Comparison of ENCODE assay signal across 11 cellular contexts in the genomic region with DNA sequence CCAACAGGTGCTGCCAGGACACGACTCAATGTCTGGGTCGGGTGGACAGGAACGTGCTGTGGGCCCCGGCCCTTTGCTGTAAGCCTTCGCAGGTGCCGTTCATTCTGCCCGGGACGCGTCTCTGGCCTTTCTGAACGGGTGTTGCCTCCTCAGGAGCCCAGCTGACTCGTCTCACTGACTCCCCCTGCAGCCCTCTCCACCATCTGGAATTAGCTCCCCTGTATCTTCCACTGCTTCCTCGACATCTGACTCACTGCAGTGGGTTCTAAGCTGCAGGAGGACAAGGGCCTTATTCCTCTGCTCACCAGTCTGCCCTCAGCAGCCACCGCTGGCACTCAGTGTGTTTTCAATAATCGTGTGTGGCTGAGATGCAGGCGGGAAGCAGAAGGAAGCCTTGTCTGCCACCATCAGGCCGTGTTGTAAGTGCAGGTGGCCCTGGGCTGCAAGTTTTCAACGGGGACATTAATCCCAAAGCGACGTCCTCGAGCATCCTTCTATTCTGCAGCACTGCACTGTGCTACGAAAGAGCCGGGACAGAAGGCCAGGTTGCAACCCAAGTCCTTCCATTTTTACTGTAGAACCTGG.
DNase-seq lines count a peak whose midpoint lies in the region; ATAC-seq and TF ChIP-seq lines count a peak whose summit lies in the region.
"Had no signal": no experiment of that assay in that cellular context is flagged by ENCODE, and none has a peak within 500 bp of the region (broad histone marks: within the 10 kb centered on the region; RNA-seq: fewer than 3 reads in every experiment).

No MANE protein-coding gene starts in this region.

- no CpG with 5 or more reads among the region's 22 CpGs for WGBS in iPS DF 6.9 (ENCODE audit: insufficient coverage, insufficient read length)
- 62 to 70% methylated on average over 22 of the region's 22 CpGs for WGBS in aorta, 2 donors

- H3K36me3 ChIP-seq in iPS DF 6.9 (ENCODE audit: control insufficient read depth, insufficient read depth, low read length) (no peaks in the 10 kb centered on the region), aorta (ENCODE audit: control insufficient read depth in 1 of 2, insufficient read depth in 2 of 2, low read length in 1 of 2) (no peaks in the 10 kb centered on the region)
- no peaks in the 10 kb centered on the region for H3K36me3 ChIP-seq in effector memory CD4-positive, alpha-beta T cell (ENCODE audit: control insufficient read depth, insufficient read depth, low read length)
- H3K36me3 ChIP-seq: BLaER1 had no signal

- CTCF ChIA-PET in WTC11 (lab: Charles Lee) = interaction anchor here (0.6 to 1.6 kb wide), 10 partner anchors 9 to 444 kb away, joined by 3 to 5 read pairs (median 3); no protein-coding TSS in a partner anchor

- H3K4me3 Mint-ChIP-seq in WTC11 = no peak overlapping the region

- no peaks in the 10 kb centered on the region for H3K27me3 ChIP-seq in iPS DF 6.9 (ENCODE audit: control insufficient read depth, insufficient read depth, low read length)
- no peaks in the 10 kb centered on the region for H3K27me3 ChIP-seq in aorta (ENCODE audit: control insufficient read depth in 1 of 2, insufficient read depth in 2 of 2, low read length in 1 of 2)
- H3K27me3 ChIP-seq in effector memory CD4-positive, alpha-beta T cell (replicated peaks; ENCODE audit: control insufficient read depth, insufficient read depth, low read length, poor library complexity, severe bottlenecking) = no peaks in the 10 kb centered on the region
- H3K27me3 ChIP-seq: BLaER1 had no signal

- H3K4me1 ChIP-seq in iPS DF 6.9 (ENCODE audit: control insufficient read depth, insufficient read depth, low read length) = no peaks in the 10 kb centered on the region
- no peaks in the 10 kb centered on the region for H3K4me1 ChIP-seq in aorta (ENCODE audit: control insufficient read depth in 1 of 2, insufficient read depth in 2 of 2, low read length in 2 of 2)
- no peaks in the 10 kb centered on the region for H3K4me1 ChIP-seq in effector memory CD4-positive, alpha-beta T cell (ENCODE audit: control insufficient read depth, insufficient read depth, low read length, poor library complexity, severe bottlenecking)
- H3K4me1 ChIP-seq: BLaER1 had no signal

- H3K27ac Mint-ChIP-seq in WTC11 = peak overlapping the region; percentile 76

- POLR2A ChIA-PET in WTC11 (lab: Charles Lee) = interaction anchor here (0.6 kb wide), 1 partner anchor 100 kb away, joined by 3 read pairs; no protein-coding TSS in a partner anchor

- DNase-seq in left ventricle myocardium superior (no peak), cardiac septum (ENCODE audit: low spot score) (no peak), WTC11 (ENCODE audit: low spot score) (peak; percentile 60), iPS DF 6.9 (ENCODE audit: low read depth, low spot score) (peak; percentile 35), aorta (peak; percentile 47 to 65)
- DNase-seq in activated CD4-positive, CD25-positive, alpha-beta regulatory T cell (lab: John Stamatoyannopoulos, UW) = no peak
- DNase-seq in effector memory CD4-positive, alpha-beta T cell = no peak
- DNase-seq: anterior cingulate cortex, NCI-H2029 had no signal

- intact Hi-C loops in left ventricle myocardium superior (cut with micrococcal nuclease) = no loop called here
- intact Hi-C loops in cardiac septum (cut with DNase I) = loop anchor here (10.0 kb wide), 1 partner anchor 260 kb away; the partner anchor contains the start of gene FOXL1
- intact Hi-C loops in aorta (cut with DNase I) = loop anchor here (5.0 to 10.0 kb wide), 2 partner anchors 260 to 267 kb away; partner anchors contain the start of genes FOXC2 (in 1 of the 2) and FOXL1 (in 1 of the 2)

- H3K9me3 ChIP-seq in iPS DF 6.9 (ENCODE audit: control insufficient read depth, insufficient read depth, low read length) (no peaks in the 10 kb centered on the region), aorta (ENCODE audit: control insufficient read depth, low read length) (no peaks in the 10 kb centered on the region)
- H3K9me3 ChIP-seq in effector memory CD4-positive, alpha-beta T cell (ENCODE audit: control insufficient read depth, low read length) = no peaks in the 10 kb centered on the region

- H3K9me3 Mint-ChIP-seq in WTC11 = peaks cover 18% of the 10 kb centered on the region

- H3K4me3 ChIP-seq in iPS DF 6.9 (ENCODE audit: low read length) (no peak overlapping the region), aorta (ENCODE audit: low read length in 2 of 2) (no peak overlapping the region)
- H3K4me3 ChIP-seq in effector memory CD4-positive, alpha-beta T cell (ENCODE audit: insufficient read depth, low read depth, low read length, poor library complexity, severe bottlenecking) = no peak overlapping the region
- H3K4me3 ChIP-seq: BLaER1 had no signal

- peak; percentile 32 for ATAC-seq in left ventricle myocardium superior
- peak; percentile 92 for ATAC-seq in WTC11
- no peak for ATAC-seq in aorta (ENCODE audit: low FRiP score)
- no peak for ATAC-seq in GM21529 (IDR thresholded peaks at IDR 0.05; ENCODE audit: unreplicated experiment)

- H3K36me3 Mint-ChIP-seq in WTC11 = peaks cover 8% of the 10 kb centered on the region

- no peak overlapping the region for H3K27ac ChIP-seq in iPS DF 6.9 (ENCODE audit: low read length)
- no peak overlapping the region for H3K27ac ChIP-seq in aorta (ENCODE audit: low read depth in 1 of 2, low read length in 2 of 2)
- no peak overlapping the region for H3K27ac ChIP-seq in effector memory CD4-positive, alpha-beta T cell (ENCODE audit: insufficient read depth, low read length, poor library complexity, severe bottlenecking)
- H3K27ac ChIP-seq: BLaER1 had no signal

- no peak for TF ChIP-seq CTCF in WTC11 (IDR thresholded peaks at IDR 0.05)

- peaks cover 2% of the 10 kb centered on the region; the same call in 1 of the 2 replicates for H3K4me1 Mint-ChIP-seq in WTC11

- H3K27me3 Mint-ChIP-seq in WTC11 (ENCODE audit: low read depth) = no peaks in the 10 kb centered on the region; the same call in 1 of the 2 replicates

TF ChIP-seq in WTC11, 78 proteins besides CTCF, POLR2A, EP300 and RAD21:
- TF ChIP-seq TEAD4 (CRISPR knock-in tag; IDR thresholded peaks at IDR 0.05) (no peak), MAX (CRISPR knock-in tag; IDR thresholded peaks at IDR 0.05) (0 out of 2 replicates have a peak, but pooled peaks have one; percentile 37)

Comparison
In these comparisons a context has a peak if more than half of its experiments do, and no peak if none do; other contexts are left out.
1. ATAC-seq: peak in left ventricle myocardium superior (single experiment) and WTC11 (single experiment); none in aorta (single experiment) and GM21529 (single experiment).
2. DNase-seq: peak in WTC11 (single experiment), iPS DF 6.9 (single experiment) and aorta (2 of 2); none in left ventricle myocardium superior (single experiment), cardiac septum (single experiment), activated CD4-positive, CD25-positive, alpha-beta regulatory T cell (0 of 4) and effector memory CD4-positive, alpha-beta T cell (0 of 3).